1 cellular context compared by ENCODE assay signal in the genomic region with DNA sequence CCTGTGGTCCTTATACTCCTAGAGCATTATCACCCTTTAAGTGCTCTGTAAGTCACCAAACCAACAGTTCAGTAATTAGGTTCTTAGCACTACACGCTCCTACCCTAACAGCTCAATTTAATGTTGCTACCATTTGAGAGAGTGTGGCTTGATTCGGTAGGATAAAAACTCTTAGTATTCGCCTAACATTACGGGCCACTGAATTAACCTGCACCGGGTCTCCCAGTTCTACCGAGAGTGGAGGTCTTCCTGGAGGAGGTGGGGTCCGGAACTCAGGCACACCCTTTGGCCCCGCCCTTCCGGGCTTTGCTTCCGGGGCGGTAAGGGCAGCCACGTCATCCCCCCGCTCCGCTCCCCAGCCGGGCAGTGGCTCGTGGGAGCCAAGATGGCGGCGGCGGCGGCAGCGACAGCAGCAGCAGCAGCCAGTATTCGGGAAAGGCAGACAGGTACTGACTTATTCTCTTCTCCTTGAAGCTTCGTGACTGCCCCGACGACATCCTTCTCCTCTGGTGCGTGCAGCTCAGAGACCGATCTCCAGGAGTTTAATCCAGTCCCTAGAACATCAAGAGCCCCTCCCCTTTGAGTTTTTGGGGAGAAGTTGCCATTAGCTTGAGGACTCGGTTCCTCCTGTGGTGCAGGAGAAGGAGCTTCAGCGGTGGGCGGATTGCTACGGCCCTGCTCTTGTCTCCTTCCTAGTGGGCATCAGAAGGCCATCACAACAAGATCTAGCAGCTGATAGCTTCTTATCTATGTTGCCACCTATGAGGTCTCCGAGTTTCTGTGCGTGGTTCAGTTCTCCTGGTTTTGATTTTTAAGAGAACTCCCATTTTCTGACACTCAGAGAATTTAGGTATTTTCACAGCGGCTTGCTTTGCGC.
TF ChIP-seq lines count a peak whose summit lies in the region.

A gene with protein sequence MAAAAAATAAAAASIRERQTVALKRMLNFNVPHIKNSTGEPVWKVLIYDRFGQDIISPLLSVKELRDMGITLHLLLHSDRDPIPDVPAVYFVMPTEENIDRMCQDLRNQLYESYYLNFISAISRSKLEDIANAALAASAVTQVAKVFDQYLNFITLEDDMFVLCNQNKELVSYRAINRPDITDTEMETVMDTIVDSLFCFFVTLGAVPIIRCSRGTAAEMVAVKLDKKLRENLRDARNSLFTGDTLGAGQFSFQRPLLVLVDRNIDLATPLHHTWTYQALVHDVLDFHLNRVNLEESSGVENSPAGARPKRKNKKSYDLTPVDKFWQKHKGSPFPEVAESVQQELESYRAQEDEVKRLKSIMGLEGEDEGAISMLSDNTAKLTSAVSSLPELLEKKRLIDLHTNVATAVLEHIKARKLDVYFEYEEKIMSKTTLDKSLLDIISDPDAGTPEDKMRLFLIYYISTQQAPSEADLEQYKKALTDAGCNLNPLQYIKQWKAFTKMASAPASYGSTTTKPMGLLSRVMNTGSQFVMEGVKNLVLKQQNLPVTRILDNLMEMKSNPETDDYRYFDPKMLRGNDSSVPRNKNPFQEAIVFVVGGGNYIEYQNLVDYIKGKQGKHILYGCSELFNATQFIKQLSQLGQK (plus strand): TSS at position 366 of the 877 bp plus-strand sequence. CDS start 20 bp downstream, at position 386.

TF ChIP-seq in K562, 482 proteins besides CTCF, POLR2A, EP300 and RAD21 (continued from another document and continues in another):
- TF ChIP-seq, protein P1, sequence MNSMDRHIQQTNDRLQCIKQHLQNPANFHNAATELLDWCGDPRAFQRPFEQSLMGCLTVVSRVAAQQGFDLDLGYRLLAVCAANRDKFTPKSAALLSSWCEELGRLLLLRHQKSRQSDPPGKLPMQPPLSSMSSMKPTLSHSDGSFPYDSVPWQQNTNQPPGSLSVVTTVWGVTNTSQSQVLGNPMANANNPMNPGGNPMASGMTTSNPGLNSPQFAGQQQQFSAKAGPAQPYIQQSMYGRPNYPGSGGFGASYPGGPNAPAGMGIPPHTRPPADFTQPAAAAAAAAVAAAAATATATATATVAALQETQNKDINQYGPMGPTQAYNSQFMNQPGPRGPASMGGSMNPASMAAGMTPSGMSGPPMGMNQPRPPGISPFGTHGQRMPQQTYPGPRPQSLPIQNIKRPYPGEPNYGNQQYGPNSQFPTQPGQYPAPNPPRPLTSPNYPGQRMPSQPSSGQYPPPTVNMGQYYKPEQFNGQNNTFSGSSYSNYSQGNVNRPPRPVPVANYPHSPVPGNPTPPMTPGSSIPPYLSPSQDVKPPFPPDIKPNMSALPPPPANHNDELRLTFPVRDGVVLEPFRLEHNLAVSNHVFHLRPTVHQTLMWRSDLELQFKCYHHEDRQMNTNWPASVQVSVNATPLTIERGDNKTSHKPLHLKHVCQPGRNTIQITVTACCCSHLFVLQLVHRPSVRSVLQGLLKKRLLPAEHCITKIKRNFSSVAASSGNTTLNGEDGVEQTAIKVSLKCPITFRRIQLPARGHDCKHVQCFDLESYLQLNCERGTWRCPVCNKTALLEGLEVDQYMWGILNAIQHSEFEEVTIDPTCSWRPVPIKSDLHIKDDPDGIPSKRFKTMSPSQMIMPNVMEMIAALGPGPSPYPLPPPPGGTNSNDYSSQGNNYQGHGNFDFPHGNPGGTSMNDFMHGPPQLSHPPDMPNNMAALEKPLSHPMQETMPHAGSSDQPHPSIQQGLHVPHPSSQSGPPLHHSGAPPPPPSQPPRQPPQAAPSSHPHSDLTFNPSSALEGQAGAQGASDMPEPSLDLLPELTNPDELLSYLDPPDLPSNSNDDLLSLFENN (IDR thresholded peaks at IDR 0.05; ENCODE audit: low read depth in 2 of 2, low read length in 2 of 2) = 0 out of 4 replicates have a peak, but pooled peaks of 1 of the 2 experiments have one; percentile 31
- TF ChIP-seq, protein P2, sequence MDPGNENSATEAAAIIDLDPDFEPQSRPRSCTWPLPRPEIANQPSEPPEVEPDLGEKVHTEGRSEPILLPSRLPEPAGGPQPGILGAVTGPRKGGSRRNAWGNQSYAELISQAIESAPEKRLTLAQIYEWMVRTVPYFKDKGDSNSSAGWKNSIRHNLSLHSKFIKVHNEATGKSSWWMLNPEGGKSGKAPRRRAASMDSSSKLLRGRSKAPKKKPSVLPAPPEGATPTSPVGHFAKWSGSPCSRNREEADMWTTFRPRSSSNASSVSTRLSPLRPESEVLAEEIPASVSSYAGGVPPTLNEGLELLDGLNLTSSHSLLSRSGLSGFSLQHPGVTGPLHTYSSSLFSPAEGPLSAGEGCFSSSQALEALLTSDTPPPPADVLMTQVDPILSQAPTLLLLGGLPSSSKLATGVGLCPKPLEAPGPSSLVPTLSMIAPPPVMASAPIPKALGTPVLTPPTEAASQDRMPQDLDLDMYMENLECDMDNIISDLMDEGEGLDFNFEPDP (CRISPR knock-in tag; IDR thresholded peaks at IDR 0.05) = no peak
- TF ChIP-seq ZNF445 (CRISPR knock-in tag; IDR thresholded peaks at IDR 0.05; ENCODE audit: low read depth) (no peak), ZNF444 (CRISPR knock-in tag; IDR thresholded peaks at IDR 0.05) (no peak), DNMT1 (IDR thresholded peaks at IDR 0.05) (no peak), ZNF764 (CRISPR knock-in tag; IDR thresholded peaks at IDR 0.05; ENCODE audit: low read depth) (no peak), PHF8 (IDR thresholded peaks at IDR 0.05; ENCODE audit: borderline replicate concordance, low read length) (peak; percentile 96), FOXA1 (IDR thresholded peaks at IDR 0.05; ENCODE audit: borderline replicate concordance) (no peak), IRF2 (CRISPR knock-in tag; IDR thresholded peaks at IDR 0.05) (no peak), ADNP (tag; IDR thresholded peaks at IDR 0.05) (no peak), TCFL5 (CRISPR knock-in tag; conservative IDR thresholded peaks at IDR 0.05) (no peak), ETV1 (tag; conservative IDR thresholded peaks at IDR 0.05; ENCODE audit: low read depth) (peak; percentile 97), POLR3G (IDR thresholded peaks at IDR 0.05; ENCODE audit: extremely low read depth, insufficient read length, insufficient replicate concordance) (no peak), MCM3 (IDR thresholded peaks at IDR 0.05) (no peak), SMARCA5 (IDR thresholded peaks at IDR 0.05) (no peak; the same call in 1 of the 2 replicates), MXI1 (IDR thresholded peaks at IDR 0.05; ENCODE audit: low read depth, low read length) (no peak), FOXJ3 (CRISPR knock-in tag; IDR thresholded peaks at IDR 0.05) (no peak), PTBP1 (IDR thresholded peaks at IDR 0.05; ENCODE audit: low read depth, low read length) (no peak), KDM2B (CRISPR knock-in tag; IDR thresholded peaks at IDR 0.05) (no peak), TCF3 (CRISPR knock-in tag; IDR thresholded peaks at IDR 0.05) (no peak), ZNF707 (CRISPR knock-in tag; conservative IDR thresholded peaks at IDR 0.05) (no peak), PRPF4 (IDR thresholded peaks at IDR 0.05; ENCODE audit: insufficient read depth, low read depth, low read length, poor library complexity, severe bottlenecking) (no peak), KDM1A (IDR thresholded peaks at IDR 0.05) (peak in 1 of 2 experiments; percentile 53; a peak in 2 of 4 replicates), ATF7 (IDR thresholded peaks at IDR 0.05) (peak; percentile 90), SMAD2 (IDR thresholded peaks at IDR 0.05; ENCODE audit: low read depth, low read length) (no peak)
- TF ChIP-seq, protein P3, sequence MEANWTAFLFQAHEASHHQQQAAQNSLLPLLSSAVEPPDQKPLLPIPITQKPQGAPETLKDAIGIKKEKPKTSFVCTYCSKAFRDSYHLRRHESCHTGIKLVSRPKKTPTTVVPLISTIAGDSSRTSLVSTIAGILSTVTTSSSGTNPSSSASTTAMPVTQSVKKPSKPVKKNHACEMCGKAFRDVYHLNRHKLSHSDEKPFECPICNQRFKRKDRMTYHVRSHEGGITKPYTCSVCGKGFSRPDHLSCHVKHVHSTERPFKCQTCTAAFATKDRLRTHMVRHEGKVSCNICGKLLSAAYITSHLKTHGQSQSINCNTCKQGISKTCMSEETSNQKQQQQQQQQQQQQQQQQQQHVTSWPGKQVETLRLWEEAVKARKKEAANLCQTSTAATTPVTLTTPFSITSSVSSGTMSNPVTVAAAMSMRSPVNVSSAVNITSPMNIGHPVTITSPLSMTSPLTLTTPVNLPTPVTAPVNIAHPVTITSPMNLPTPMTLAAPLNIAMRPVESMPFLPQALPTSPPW (CRISPR knock-in tag; IDR thresholded peaks at IDR 0.05) = peak; percentile 94
- TF ChIP-seq, protein P4, sequence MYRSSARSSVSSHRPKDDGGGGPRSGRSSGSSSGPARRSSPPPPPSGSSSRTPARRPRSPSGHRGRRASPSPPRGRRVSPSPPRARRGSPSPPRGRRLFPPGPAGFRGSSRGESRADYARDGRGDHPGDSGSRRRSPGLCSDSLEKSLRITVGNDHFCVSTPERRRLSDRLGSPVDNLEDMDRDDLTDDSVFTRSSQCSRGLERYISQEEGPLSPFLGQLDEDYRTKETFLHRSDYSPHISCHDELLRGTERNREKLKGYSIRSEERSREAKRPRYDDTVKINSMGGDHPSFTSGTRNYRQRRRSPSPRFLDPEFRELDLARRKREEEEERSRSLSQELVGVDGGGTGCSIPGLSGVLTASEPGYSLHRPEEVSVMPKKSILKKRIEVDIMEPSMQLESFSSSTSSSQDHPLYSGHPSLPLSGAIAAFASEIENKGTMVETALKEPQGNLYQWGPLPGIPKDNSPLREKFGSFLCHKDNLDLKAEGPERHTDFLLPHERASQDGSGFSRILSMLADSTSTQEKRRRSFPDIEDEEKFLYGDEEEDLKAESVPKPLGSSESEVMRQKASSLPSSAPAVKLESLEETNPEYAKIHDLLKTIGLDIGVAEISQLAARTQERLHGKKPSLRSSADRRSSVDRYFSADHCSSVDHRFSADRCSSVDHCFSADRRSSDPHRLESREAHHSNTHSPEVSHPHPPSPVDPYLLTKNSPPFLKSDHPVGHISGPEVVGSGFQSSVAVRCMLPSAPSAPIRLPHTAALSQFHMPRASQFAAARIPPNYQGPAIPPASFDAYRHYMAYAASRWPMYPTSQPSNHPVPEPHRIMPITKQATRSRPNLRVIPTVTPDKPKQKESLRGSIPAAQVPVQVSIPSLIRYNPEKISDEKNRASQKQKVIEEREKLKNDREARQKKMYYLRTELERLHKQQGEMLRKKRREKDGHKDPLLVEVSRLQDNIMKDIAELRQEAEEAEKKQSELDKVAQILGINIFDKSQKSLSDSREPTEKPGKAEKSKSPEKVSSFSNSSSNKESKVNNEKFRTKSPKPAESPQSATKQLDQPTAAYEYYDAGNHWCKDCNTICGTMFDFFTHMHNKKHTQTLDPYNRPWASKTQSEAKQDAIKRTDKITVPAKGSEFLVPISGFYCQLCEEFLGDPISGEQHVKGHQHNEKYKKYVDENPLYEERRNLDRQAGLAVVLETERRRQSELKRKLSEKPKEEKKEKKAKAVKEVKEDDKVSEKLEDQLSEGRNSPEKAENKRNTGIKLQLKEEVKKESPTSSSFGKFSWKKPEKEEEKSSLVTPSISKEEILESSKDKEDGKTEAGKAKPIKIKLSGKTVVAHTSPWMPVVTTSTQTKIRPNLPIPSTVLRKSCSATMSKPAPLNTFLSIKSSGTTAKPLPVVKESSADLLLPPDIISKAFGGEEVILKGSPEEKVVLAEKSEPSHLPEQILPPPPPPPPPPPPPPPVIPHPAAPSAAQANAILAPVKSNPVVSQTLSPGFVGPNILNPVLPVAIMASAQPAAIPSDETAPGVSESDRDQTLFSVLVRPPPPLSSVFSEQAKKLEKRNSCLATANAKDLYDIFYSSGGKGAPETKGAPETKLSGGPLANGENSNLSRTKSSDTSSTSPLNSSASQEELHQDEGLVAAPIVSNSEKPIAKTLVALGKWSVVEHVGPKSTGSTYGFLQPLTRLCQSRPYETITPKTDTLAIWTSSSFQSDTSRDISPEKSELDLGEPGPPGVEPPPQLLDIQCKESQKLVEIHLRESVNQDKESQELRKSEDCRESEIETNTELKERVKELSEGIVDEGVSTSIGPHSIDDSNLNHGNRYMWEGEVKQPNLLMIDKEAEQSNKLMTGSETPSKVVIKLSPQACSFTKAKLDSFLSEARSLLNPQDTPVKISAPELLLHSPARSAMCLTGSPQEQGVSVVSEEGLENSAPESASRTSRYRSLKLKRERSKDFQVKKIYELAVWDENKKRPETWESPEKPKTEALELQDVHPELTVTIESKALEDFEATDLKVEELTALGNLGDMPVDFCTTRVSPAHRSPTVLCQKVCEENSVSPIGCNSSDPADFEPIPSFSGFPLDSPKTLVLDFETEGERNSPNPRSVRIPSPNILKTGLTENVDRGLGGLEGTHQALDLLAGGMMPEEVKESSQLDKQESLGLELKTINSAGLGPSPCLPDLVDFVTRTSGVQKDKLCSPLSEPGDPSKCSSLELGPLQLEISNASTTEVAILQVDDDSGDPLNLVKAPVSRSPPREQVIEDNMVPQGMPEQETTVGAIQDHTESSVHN (IDR thresholded peaks at IDR 0.05; ENCODE audit: borderline replicate concordance in 1 of 2, low read depth in 1 of 2) = no peak
- TF ChIP-seq, protein P5, sequence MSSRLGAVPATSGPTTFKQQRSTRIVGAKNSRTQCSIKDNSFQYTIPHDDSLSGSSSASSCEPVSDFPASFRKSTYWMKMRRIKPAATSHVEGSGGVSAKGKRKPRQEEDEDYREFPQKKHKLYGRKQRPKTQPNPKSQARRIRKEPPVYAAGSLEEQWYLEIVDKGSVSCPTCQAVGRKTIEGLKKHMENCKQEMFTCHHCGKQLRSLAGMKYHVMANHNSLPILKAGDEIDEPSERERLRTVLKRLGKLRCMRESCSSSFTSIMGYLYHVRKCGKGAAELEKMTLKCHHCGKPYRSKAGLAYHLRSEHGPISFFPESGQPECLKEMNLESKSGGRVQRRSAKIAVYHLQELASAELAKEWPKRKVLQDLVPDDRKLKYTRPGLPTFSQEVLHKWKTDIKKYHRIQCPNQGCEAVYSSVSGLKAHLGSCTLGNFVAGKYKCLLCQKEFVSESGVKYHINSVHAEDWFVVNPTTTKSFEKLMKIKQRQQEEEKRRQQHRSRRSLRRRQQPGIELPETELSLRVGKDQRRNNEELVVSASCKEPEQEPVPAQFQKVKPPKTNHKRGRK (tag; IDR thresholded peaks at IDR 0.05) = no peak
- TF ChIP-seq, protein P6, sequence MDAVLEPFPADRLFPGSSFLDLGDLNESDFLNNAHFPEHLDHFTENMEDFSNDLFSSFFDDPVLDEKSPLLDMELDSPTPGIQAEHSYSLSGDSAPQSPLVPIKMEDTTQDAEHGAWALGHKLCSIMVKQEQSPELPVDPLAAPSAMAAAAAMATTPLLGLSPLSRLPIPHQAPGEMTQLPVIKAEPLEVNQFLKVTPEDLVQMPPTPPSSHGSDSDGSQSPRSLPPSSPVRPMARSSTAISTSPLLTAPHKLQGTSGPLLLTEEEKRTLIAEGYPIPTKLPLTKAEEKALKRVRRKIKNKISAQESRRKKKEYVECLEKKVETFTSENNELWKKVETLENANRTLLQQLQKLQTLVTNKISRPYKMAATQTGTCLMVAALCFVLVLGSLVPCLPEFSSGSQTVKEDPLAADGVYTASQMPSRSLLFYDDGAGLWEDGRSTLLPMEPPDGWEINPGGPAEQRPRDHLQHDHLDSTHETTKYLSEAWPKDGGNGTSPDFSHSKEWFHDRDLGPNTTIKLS (IDR thresholded peaks at IDR 0.05; ENCODE audit: borderline replicate concordance, low read depth) = peak; percentile 99
- TF ChIP-seq, protein P7, sequence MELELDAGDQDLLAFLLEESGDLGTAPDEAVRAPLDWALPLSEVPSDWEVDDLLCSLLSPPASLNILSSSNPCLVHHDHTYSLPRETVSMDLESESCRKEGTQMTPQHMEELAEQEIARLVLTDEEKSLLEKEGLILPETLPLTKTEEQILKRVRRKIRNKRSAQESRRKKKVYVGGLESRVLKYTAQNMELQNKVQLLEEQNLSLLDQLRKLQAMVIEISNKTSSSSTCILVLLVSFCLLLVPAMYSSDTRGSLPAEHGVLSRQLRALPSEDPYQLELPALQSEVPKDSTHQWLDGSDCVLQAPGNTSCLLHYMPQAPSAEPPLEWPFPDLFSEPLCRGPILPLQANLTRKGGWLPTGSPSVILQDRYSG (tag; conservative IDR thresholded peaks at IDR 0.05; ENCODE audit: low read depth) = 0 out of 2 replicates have a peak, but pooled peaks have one; percentile 54
